23 cellular contexts compared by ENCODE assay signal in the genomic region with DNA sequence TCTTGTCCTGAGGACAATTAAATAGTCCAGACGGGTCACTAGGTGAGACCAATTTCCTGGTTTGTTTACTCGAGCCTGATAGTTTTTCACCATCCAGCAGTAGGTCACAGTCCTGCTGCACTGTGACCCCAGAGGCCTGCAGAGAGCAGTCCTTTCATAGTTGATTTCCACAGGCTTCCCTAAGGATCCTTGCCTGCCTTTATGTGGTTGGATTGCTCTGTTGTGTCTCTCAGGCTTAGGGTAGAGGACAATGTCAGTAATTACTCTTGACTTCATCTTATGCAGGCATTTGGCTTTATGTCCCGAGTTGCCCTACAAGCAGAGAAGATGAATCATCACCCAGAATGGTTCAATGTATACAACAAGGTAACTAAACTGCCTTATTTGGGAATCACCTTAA. TPM values are rescaled to one million over a fixed set of nuclear protein-coding genes. Genes with fewer than 3 reads are reported as not detected.
DNase-seq lines count a peak whose midpoint lies in the region; ATAC-seq and TF ChIP-seq lines count a peak whose summit lies in the region.
"Had no signal": no experiment of that assay in that cellular context is flagged by ENCODE, and none has a peak within 500 bp of the region (broad histone marks: within the 10 kb centered on the region; RNA-seq: fewer than 3 reads in every experiment).

No MANE protein-coding gene starts in this region.

- intact Hi-C loops in tibial artery (cut with DNase I; ENCODE audit: low total_unique reads): no loop called here

- H3K79me2 ChIP-seq in neural progenitor cell (ENCODE audit: low read depth): no peaks in the 10 kb centered on the region

- H3K9me3 ChIP-seq in RWPE2 (ENCODE audit: severe bottlenecking): peaks cover 8% of the 10 kb centered on the region
- H3K9me3 ChIP-seq in neural progenitor cell (ENCODE audit: low read depth): peaks cover 2% of the 10 kb centered on the region
- no peaks in the 10 kb centered on the region for H3K9me3 ChIP-seq in tibial artery
- H3K9me3 ChIP-seq: body of pancreas, colonic mucosa, gastrocnemius medialis had no signal

- H3K27me3 Mint-ChIP-seq in HFFc6 (ENCODE audit: insufficient read depth) (no peaks in the 10 kb centered on the region), neural progenitor cell (ENCODE audit: insufficient read depth, low read depth) (peaks cover 2% of the 10 kb centered on the region)
- H3K27me3 Mint-ChIP-seq: activated CD8-positive, alpha-beta T cell treated with anti-CD3 and anti-CD28 coated beads for 36 hours; activated naive CD4-positive, alpha-beta T cell treated with anti-CD3 and anti-CD28 coated beads, Interleukin-2, amount 50 U/mL, for 24 hours; naive B cell had no signal

- H3K27ac Mint-ChIP-seq in HFFc6 (no peak overlapping the region), neural progenitor cell (no peak overlapping the region)
- H3K27ac Mint-ChIP-seq: activated CD8-positive, alpha-beta T cell treated with anti-CD3 and anti-CD28 coated beads for 36 hours; activated naive CD4-positive, alpha-beta T cell treated with anti-CD3 and anti-CD28 coated beads, Interleukin-2, amount 50 U/mL, for 24 hours; naive B cell had no signal

- no peak overlapping the region for H3K9ac ChIP-seq in neural progenitor cell

- H3K4me1 Mint-ChIP-seq in HFFc6 (ENCODE audit: low read depth) (peaks cover 12% of the 10 kb centered on the region), neural progenitor cell (peaks cover 12% of the 10 kb centered on the region)
- H3K4me1 Mint-ChIP-seq: naive B cell had no signal

- H3K4me3 ChIP-seq in RWPE2 (ENCODE audit: severe bottlenecking) (no peak overlapping the region), neural progenitor cell (no peak overlapping the region), tibial artery (no peak overlapping the region)
- H3K4me3 ChIP-seq: body of pancreas, colonic mucosa, gastrocnemius medialis, lower lobe of right lung had no signal

- H3K27ac ChIP-seq in RWPE2 (ENCODE audit: poor library complexity, severe bottlenecking) (no peak overlapping the region), neural progenitor cell (no peak overlapping the region), tibial artery (no peak overlapping the region)
- H3K27ac ChIP-seq: body of pancreas, colonic mucosa, gastrocnemius medialis, lower lobe of right lung had no signal

- DNase-seq in HFFc6: peak; percentile 3
- DNase-seq in RWPE2 (ENCODE audit: low spot score): no peak
- DNase-seq in iPS DF 19.7 (ENCODE audit: low read depth, low spot score): peak; percentile 38
- peak; percentile 55 for DNase-seq in neural progenitor cell (ENCODE audit: low spot score)
- no peak for DNase-seq in tibial artery
- DNase-seq in 8988T: no peak
- DNase-seq: activated T-cell treated with anti-CD3 and anti-CD28 coated beads, Interleukin-2, amount 50 U/mL, for 4 hours; body of pancreas; colonic mucosa; EL; gastrocnemius medialis; lower lobe of right lung; naive B cell; NCI-H187; NCI-H345; posterior cingulate gyrus; Right ventricle myocardium superior; stimulated activated CD4-positive, alpha-beta T cell treated with anti-CD3 and anti-CD28 coated beads, Interleukin-2, amount 100 ng/mL, for 48 hours; T-helper 1 cell had no signal

- H3K36me3 Mint-ChIP-seq in HFFc6 (ENCODE audit: low read depth) (peaks cover 12% of the 10 kb centered on the region), neural progenitor cell (peaks cover 12% of the 10 kb centered on the region)

- H3K9me3 Mint-ChIP-seq in HFFc6 (peaks cover 15% of the 10 kb centered on the region), neural progenitor cell (peaks cover 15% of the 10 kb centered on the region)

- no peak for TF ChIP-seq POLR2A in GM18505 (IDR thresholded peaks at IDR 0.05; ENCODE audit: borderline replicate concordance, extremely low read depth, insufficient read depth, insufficient read length)

- ATAC-seq in RWPE2 (ENCODE audit: low read depth) (peak; percentile 68; the same call in 2 of the 3 replicates), GM18505 (IDR thresholded peaks at IDR 0.05; ENCODE audit: unreplicated experiment) (no peak)
- ATAC-seq: activated T-cell treated with anti-CD3 and anti-CD28 coated beads, Interleukin-2, amount 50 U/mL, for 4 hours; body of pancreas; gastrocnemius medialis; lower lobe of right lung had no signal

- H3K4me1 ChIP-seq in RWPE2 (ENCODE audit: insufficient read depth, poor library complexity, severe bottlenecking) (peaks cover 2% of the 10 kb centered on the region), neural progenitor cell (peaks cover 11% of the 10 kb centered on the region), tibial artery (no peaks in the 10 kb centered on the region)
- H3K4me1 ChIP-seq: body of pancreas, colonic mucosa, lower lobe of right lung had no signal

- no peak overlapping the region for H2AFZ ChIP-seq in neural progenitor cell (replicated peaks)

- peaks cover 10% of the 10 kb centered on the region for H3F3A ChIP-seq in neural progenitor cell (ENCODE audit: low read depth)

- H3K27me3 ChIP-seq in RWPE2 (ENCODE audit: insufficient read depth, poor library complexity, severe bottlenecking) (no peaks in the 10 kb centered on the region), neural progenitor cell (no peaks in the 10 kb centered on the region), tibial artery (no peaks in the 10 kb centered on the region)
- H3K27me3 ChIP-seq: body of pancreas, colonic mucosa, gastrocnemius medialis had no signal

- no peak overlapping the region for H3K4me3 Mint-ChIP-seq in HFFc6
- H3K4me3 Mint-ChIP-seq in neural progenitor cell: no peak overlapping the region
- H3K4me3 Mint-ChIP-seq: activated CD8-positive, alpha-beta T cell treated with anti-CD3 and anti-CD28 coated beads for 36 hours; activated naive CD4-positive, alpha-beta T cell treated with anti-CD3 and anti-CD28 coated beads, Interleukin-2, amount 50 U/mL, for 24 hours; activated T-cell treated with anti-CD3 and anti-CD28 coated beads, Interleukin-2, amount 50 U/mL, for 4 hours; naive B cell had no signal

- no peak for TF ChIP-seq CTCF in HFFc6 (IDR thresholded peaks at IDR 0.05)
- TF ChIP-seq CTCF in RWPE2 (IDR thresholded peaks at IDR 0.05; ENCODE audit: poor library complexity, severe bottlenecking): no peak
- TF ChIP-seq CTCF in neural progenitor cell (IDR thresholded peaks at IDR 0.05): no peak
- TF ChIP-seq CTCF in tibial artery (IDR thresholded peaks at IDR 0.05): no peak

- H3K36me3 ChIP-seq in RWPE2 (ENCODE audit: low read depth) (0 out of 2 replicates have a peak, but pooled peaks cover 7% of the 10 kb centered on the region), neural progenitor cell (no peaks in the 10 kb centered on the region), tibial artery (peaks cover 8 to 18% (median 11%) of the 10 kb centered on the region in 3 donors)
- H3K36me3 ChIP-seq: colonic mucosa had no signal

- no peak overlapping the region for H3K4me2 ChIP-seq in neural progenitor cell

- H4K20me1 ChIP-seq in neural progenitor cell (ENCODE audit: low read depth): no peaks in the 10 kb centered on the region

RNA-seq across cellular contexts. Expression of gene CATSPER3, which starts 9.0 kb away (rescaled TPM):
- under 1 TPM in 3 of 6 experiments, not detected in 3; 0.14 to 0.25 (median 0.19) TPM for total RNA-seq in HFFc6 (2021; fragmentation: NEBNext Ultra II Directional; extraction: Animal tissue kit (Norgen Biotek cat#: 25700))
- total RNA-seq in neural progenitor cell (ENCODE audit: low replicate concordance): 0.19 TPM in 1 of 2 replicates, not detected in the other
- total RNA-seq: urinary bladder had no signal

RNA-seq across cellular contexts. Expression of gene PCBD2, which starts 53.8 kb away (rescaled TPM):
- total RNA-seq in HFFc6 (2021; fragmentation: NEBNext Ultra II Directional; extraction: Animal tissue kit (Norgen Biotek cat#: 25700)): 10 to 100 TPM in 3 of 6 experiments, 1 to 10 TPM in 3; 8.6 to 11.4 (median 10.0) TPM
- 2.2 and 5.0 TPM in 2 replicates for total RNA-seq in neural progenitor cell (ENCODE audit: low replicate concordance)

Comparison
In these comparisons a context has a peak if more than half of its experiments do, and no peak if none do; other contexts are left out.
1. DNase-seq: peak in HFFc6 (single experiment), iPS DF 19.7 (single experiment) and neural progenitor cell (single experiment); none in RWPE2 (single experiment), tibial artery (0 of 2) and 8988T (single experiment).